In genomic region chr22:28154856-28155255, GRCh38 we compare ENCODE assay signal across 32 cellular contexts.
"Had no signal": no experiment of that assay in that cellular context is flagged by ENCODE, and none has a peak within 500 bp of the region (broad histone marks: within the 10 kb centered on the region; RNA-seq: fewer than 3 reads in every experiment).

No MANE protein-coding gene starts in this region.

- H3K4me1 ChIP-seq: breast epithelium, colonic mucosa, esophagus squamous epithelium, pancreas, prostate gland had no signal

- H3K9me3 ChIP-seq: breast epithelium, colonic mucosa, esophagus squamous epithelium, pancreas, prostate gland had no signal

- H3K4me1 Mint-ChIP-seq: activated CD4-positive, alpha-beta memory T cell treated with anti-CD3 and anti-CD28 coated beads, Interleukin-2, amount 10 ng/mL, durations not matched to agents 7 days and 5 days; activated CD4-positive, alpha-beta T cell treated with anti-CD3 and anti-CD28 coated beads, Interleukin-2, amount 10 ng/mL, durations not matched to agents 7 days and 5 days; activated naive CD4-positive, alpha-beta T cell treated with anti-CD3 and anti-CD28 coated beads, Interleukin-2, amount 10 ng/mL, durations not matched to agents 7 days and 5 days; activated naive CD8-positive, alpha-beta T cell treated with anti-CD3 and anti-CD28 coated beads, Interleukin-2, amount 10 ng/mL, durations not matched to agents 7 days and 5 days; immature natural killer cell; naive thymus-derived CD4-positive, alpha-beta T cell; stimulated activated effector memory CD8-positive, alpha-beta T cell treated with anti-CD3 and anti-CD28 coated beads, Interleukin-12 subunit alpha, Interleukin-12 subunit beta, amount 100 ng/mL, for 72 hours had no signal

- H3K27ac ChIP-seq: breast epithelium, colonic mucosa, epithelial cell of prostate, esophagus squamous epithelium, pancreas, prostate gland, thoracic aorta had no signal

- H3K4me3 Mint-ChIP-seq: activated CD4-positive, alpha-beta memory T cell treated with anti-CD3 and anti-CD28 coated beads, Interleukin-2, amount 10 ng/mL, durations not matched to agents 7 days and 5 days; activated CD4-positive, alpha-beta T cell treated with anti-CD3 and anti-CD28 coated beads, Interleukin-2, amount 10 ng/mL, durations not matched to agents 7 days and 5 days; activated naive CD4-positive, alpha-beta T cell treated with anti-CD3 and anti-CD28 coated beads, Interleukin-2, amount 10 ng/mL, durations not matched to agents 7 days and 5 days; activated naive CD8-positive, alpha-beta T cell treated with anti-CD3 and anti-CD28 coated beads, Interleukin-2, amount 10 ng/mL, durations not matched to agents 7 days and 5 days; activated T-cell treated with anti-CD3 and anti-CD28 coated beads, Interleukin-2, amount 50 U/mL, for 24 hours; immature natural killer cell; naive thymus-derived CD4-positive, alpha-beta T cell; stimulated activated effector memory CD8-positive, alpha-beta T cell treated with anti-CD3 and anti-CD28 coated beads, Interleukin-12 subunit alpha, Interleukin-12 subunit beta, amount 100 ng/mL, for 72 hours; stimulated activated naive CD8-positive, alpha-beta T cell treated with anti-CD3 and anti-CD28 coated beads, Interleukin-15, Interleukin-2, amounts not matched to agents 100 ng/mL and 50 ng/mL, for 24 hours; WTC11 had no signal

- H3K27me3 ChIP-seq: breast epithelium, colonic mucosa, esophagus squamous epithelium, pancreas had no signal

- DNase-seq: activated CD4-positive, alpha-beta memory T cell treated with anti-CD3 and anti-CD28 coated beads, Interleukin-2, amount 10 ng/mL, durations not matched to agents 7 days and 5 days; activated CD4-positive, alpha-beta T cell treated with anti-CD3 and anti-CD28 coated beads for 1 hour; activated CD4-positive, alpha-beta T cell treated with anti-CD3 and anti-CD28 coated beads, Interleukin-2, amount 10 ng/mL, durations not matched to agents 7 days and 5 days; activated CD8-positive, alpha-beta memory T cell treated with anti-CD3 and anti-CD28 coated beads, Interleukin-2, amount 50 U/mL, for 48 hours; activated gamma-delta T cell; activated naive CD4-positive, alpha-beta T cell treated with anti-CD3 and anti-CD28 coated beads, Interleukin-2, amount 10 ng/mL, durations not matched to agents 7 days and 5 days; activated naive CD8-positive, alpha-beta T cell treated with anti-CD3 and anti-CD28 coated beads, Interleukin-2, amount 10 ng/mL, durations not matched to agents 7 days and 5 days; activated T-cell treated with anti-CD3 and anti-CD28 coated beads, Interleukin-2, amount 50 U/mL, for 24 hours; amniotic stem cell; central memory CD4-positive, alpha-beta T cell; colonic mucosa; effector CD8-positive, alpha-beta T cell; esophagus squamous epithelium; head of caudate nucleus; hypothalamus; immature natural killer cell; midbrain; naive thymus-derived CD4-positive, alpha-beta T cell; pancreas; retina; small intestine; stimulated activated CD4-positive, alpha-beta T cell treated with anti-CD3 and anti-CD28 coated beads, Interleukin-4, amount 100 ng/mL, for 24 hours; T-helper 2 cell; trophoblast cell had no signal

- ATAC-seq: naive thymus-derived CD4-positive, alpha-beta T cell; pancreas; sciatic nerve; stimulated activated effector memory CD8-positive, alpha-beta T cell treated with anti-CD3 and anti-CD28 coated beads, Interleukin-12 subunit alpha, Interleukin-12 subunit beta, amount 100 ng/mL, for 72 hours; WTC11 had no signal

- H3K36me3 ChIP-seq: breast epithelium, colonic mucosa, esophagus squamous epithelium, pancreas, prostate gland, thoracic aorta had no signal

- H3K9me3 Mint-ChIP-seq: activated naive CD4-positive, alpha-beta T cell treated with anti-CD3 and anti-CD28 coated beads, Interleukin-2, amount 10 ng/mL, durations not matched to agents 7 days and 5 days; activated naive CD8-positive, alpha-beta T cell treated with anti-CD3 and anti-CD28 coated beads, Interleukin-2, amount 10 ng/mL, durations not matched to agents 7 days and 5 days; stimulated activated effector memory CD8-positive, alpha-beta T cell treated with anti-CD3 and anti-CD28 coated beads, Interleukin-12 subunit alpha, Interleukin-12 subunit beta, amount 100 ng/mL, for 72 hours had no signal

- H3K27me3 Mint-ChIP-seq: activated CD4-positive, alpha-beta T cell treated with anti-CD3 and anti-CD28 coated beads, Interleukin-2, amount 10 ng/mL, durations not matched to agents 7 days and 5 days; activated naive CD4-positive, alpha-beta T cell treated with anti-CD3 and anti-CD28 coated beads, Interleukin-2, amount 10 ng/mL, durations not matched to agents 7 days and 5 days; activated naive CD8-positive, alpha-beta T cell treated with anti-CD3 and anti-CD28 coated beads, Interleukin-2, amount 10 ng/mL, durations not matched to agents 7 days and 5 days; stimulated activated naive CD8-positive, alpha-beta T cell treated with anti-CD3 and anti-CD28 coated beads, Interleukin-15, Interleukin-2, amounts not matched to agents 100 ng/mL and 50 ng/mL, for 24 hours had no signal

- H3K36me3 Mint-ChIP-seq: activated naive CD4-positive, alpha-beta T cell treated with anti-CD3 and anti-CD28 coated beads, Interleukin-2, amount 10 ng/mL, durations not matched to agents 7 days and 5 days; activated naive CD8-positive, alpha-beta T cell treated with anti-CD3 and anti-CD28 coated beads, Interleukin-2, amount 10 ng/mL, durations not matched to agents 7 days and 5 days; stimulated activated effector memory CD8-positive, alpha-beta T cell treated with anti-CD3 and anti-CD28 coated beads, Interleukin-12 subunit alpha, Interleukin-12 subunit beta, amount 100 ng/mL, for 72 hours; WTC11 had no signal

- H3K27ac Mint-ChIP-seq: activated CD4-positive, alpha-beta memory T cell treated with anti-CD3 and anti-CD28 coated beads, Interleukin-2, amount 10 ng/mL, durations not matched to agents 7 days and 5 days; activated CD4-positive, alpha-beta T cell treated with anti-CD3 and anti-CD28 coated beads, Interleukin-2, amount 10 ng/mL, durations not matched to agents 7 days and 5 days; activated naive CD4-positive, alpha-beta T cell treated with anti-CD3 and anti-CD28 coated beads, Interleukin-2, amount 10 ng/mL, durations not matched to agents 7 days and 5 days; activated naive CD8-positive, alpha-beta T cell treated with anti-CD3 and anti-CD28 coated beads, Interleukin-2, amount 10 ng/mL, durations not matched to agents 7 days and 5 days; activated T-cell treated with anti-CD3 and anti-CD28 coated beads, Interleukin-2, amount 50 U/mL, for 24 hours; immature natural killer cell; naive thymus-derived CD4-positive, alpha-beta T cell; stimulated activated effector memory CD8-positive, alpha-beta T cell treated with anti-CD3 and anti-CD28 coated beads, Interleukin-12 subunit alpha, Interleukin-12 subunit beta, amount 100 ng/mL, for 72 hours; stimulated activated naive CD8-positive, alpha-beta T cell treated with anti-CD3 and anti-CD28 coated beads, Interleukin-15, Interleukin-2, amounts not matched to agents 100 ng/mL and 50 ng/mL, for 24 hours; WTC11 had no signal

- H3K4me3 ChIP-seq: breast epithelium, colonic mucosa, esophagus squamous epithelium, pancreas, prostate gland, thoracic aorta had no signal
